ENCODE assay signal across 9 cellular contexts in the genomic region with DNA sequence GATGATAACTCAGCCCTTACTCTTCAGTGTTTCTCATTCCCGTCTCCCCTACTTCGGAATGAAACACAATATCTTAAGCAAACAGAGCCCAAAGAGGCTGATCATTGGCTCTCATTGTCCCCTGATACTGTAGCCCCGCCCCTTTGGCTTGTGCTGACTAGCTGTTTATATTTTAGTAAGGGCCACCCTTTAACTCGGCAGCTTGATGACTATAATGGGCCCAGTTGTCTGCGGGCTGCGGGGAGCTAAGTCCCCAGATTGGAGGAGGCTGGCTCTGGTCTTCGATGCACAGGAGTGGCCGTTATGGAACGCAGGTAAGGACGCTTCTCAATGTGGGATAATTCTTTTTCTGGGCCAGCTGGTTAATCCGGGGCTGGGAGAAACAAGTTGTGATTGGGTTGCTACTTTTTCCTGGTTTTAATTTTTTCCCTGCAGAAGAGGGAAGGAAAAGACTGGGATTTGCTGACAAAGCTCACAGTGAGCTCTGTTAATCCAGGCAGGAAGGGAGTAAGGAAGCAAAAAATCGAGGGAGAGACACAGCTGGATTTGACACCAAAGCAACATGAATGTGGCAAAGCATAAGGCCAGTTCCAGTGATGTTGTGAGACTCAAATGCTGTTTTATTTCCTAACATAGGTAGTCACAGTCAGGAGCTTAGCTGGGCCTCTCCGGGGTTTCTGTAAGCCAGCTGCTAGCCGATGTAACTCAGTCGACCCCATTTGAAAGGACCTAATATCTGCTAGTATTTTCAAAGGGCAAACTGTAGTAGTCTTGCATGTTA. TPM values are rescaled to one million over a fixed set of nuclear protein-coding genes. Genes with fewer than 3 reads are reported as not detected.
DNase-seq lines count a peak whose midpoint lies in the region; ATAC-seq, FAIRE-seq and TF ChIP-seq lines count a peak whose summit lies in the region.
"Had no signal": no experiment of that assay in that cellular context is flagged by ENCODE, and none has a peak within 500 bp of the region (broad histone marks: within the 10 kb centered on the region; RNA-seq: fewer than 3 reads in every experiment).

TRIM2 (plus strand) TSS at position 197 of the 781 bp plus-strand sequence; CDS start at position 285, 88 bp downstream.

- H3K9me3 ChIP-seq in keratinocyte (ENCODE audit: control insufficient read depth, low read depth, low read length) (no peaks in the 10 kb centered on the region), smooth muscle cell (replicated peaks; ENCODE audit: low read depth) (no peaks in the 10 kb centered on the region)

- no peaks in the 10 kb centered on the region for H3K9me1 ChIP-seq in keratinocyte (ENCODE audit: control insufficient read depth, extremely low read depth, insufficient read depth, low read length)

- no peaks in the 10 kb centered on the region for H3K4me1 ChIP-seq in keratinocyte (ENCODE audit: control insufficient read depth, extremely low read depth, insufficient read depth, low read length)
- peaks cover 29% of the 10 kb centered on the region for H3K4me1 ChIP-seq in smooth muscle cell (ENCODE audit: low read depth)

- ATAC-seq in activated CD4-positive, alpha-beta T cell treated with anti-CD3 and anti-CD28 coated beads for 36 hours, result no peak

- TF ChIP-seq CTCF in keratinocyte (optimal IDR thresholded peaks at IDR 0.05 in 1 of 3, IDR thresholded peaks at IDR 0.05 in 1 of 3, conservative IDR thresholded peaks at IDR 0.05 in 1 of 3; ENCODE audit: extremely low read depth in 1 of 3, insufficient read depth in 2 of 3, low read length in 3 of 3) (no peak), smooth muscle cell (IDR thresholded peaks at IDR 0.05; ENCODE audit: borderline replicate concordance, insufficient read depth, poor library complexity, severe bottlenecking) (no peak)

- H2AFZ ChIP-seq in keratinocyte (ENCODE audit: control insufficient read depth, low read length) (no peak within 1 kb of the TSS), smooth muscle cell (ENCODE audit: low read depth) (peak within 1 kb of the TSS; percentile 21)

- no peaks in the 10 kb centered on the region for H3K9me3 Mint-ChIP-seq in activated CD4-positive, alpha-beta T cell treated with anti-CD3 and anti-CD28 coated beads for 36 hours (ENCODE audit: low read depth)

- H3K36me3 ChIP-seq in keratinocyte (ENCODE audit: control insufficient read depth in 2 of 2, extremely low read depth in 1 of 2, insufficient read depth in 2 of 2, low read length in 2 of 2) (no peaks in the 10 kb centered on the region), smooth muscle cell (ENCODE audit: low read depth) (no peaks in the 10 kb centered on the region)

- H3K27me3 Mint-ChIP-seq in activated CD4-positive, alpha-beta T cell treated with anti-CD3 and anti-CD28 coated beads for 36 hours, result no peaks in the 10 kb centered on the region

- DNase-seq in activated CD4-positive, alpha-beta T cell treated with anti-CD3 and anti-CD28 coated beads for 36 hours, result peak; percentile 20
- DNase-seq in activated CD4-positive, alpha-beta T cell treated with anti-CD3 and anti-CD28 coated beads, Interleukin-2, amount 50 U/mL, for 4 hours, result no peak
- DNase-seq in NCI-H510A (lab: John Stamatoyannopoulos, UW) (peak; percentile 71), cerebellum (ENCODE audit: low spot score) (no peak), keratinocyte (ENCODE audit: low read depth, low spot score) (no peak), smooth muscle cell (lab: John Stamatoyannopoulos, UW; ENCODE audit: unreplicated experiment) (peak; percentile 21), SKM-1 (lab: John Stamatoyannopoulos, UW; ENCODE audit: unreplicated experiment) (no peak)
- DNase-seq in activated CD4-positive, alpha-beta T cell treated with anti-CD3 and anti-CD28 coated beads, Interleukin-2, amount 50 U/mL, for 1 hour, result no peak
- DNase-seq: DND-41 had no signal

- H3K4me2 ChIP-seq in keratinocyte (ENCODE audit: control insufficient read depth, extremely low read depth, insufficient read depth, low read depth, low read length) (no peak within 1 kb of the TSS), smooth muscle cell (peak within 1 kb of the TSS; percentile 79)

- H3K27me3 ChIP-seq in keratinocyte (ENCODE audit: control insufficient read depth, extremely low read depth, insufficient read depth, low read length) (no peaks in the 10 kb centered on the region), smooth muscle cell (ENCODE audit: low read depth) (no peaks in the 10 kb centered on the region)

- dilution Hi-C loops in keratinocyte (cut with MboI; ENCODE audit: extremely low pct_ligation_motif_present, low sequenced_read_pairs), result no loop called here

- WGBS in smooth muscle cell (ENCODE audit: low lambda C conversion rate), result 4% methylated on average over 15 of the region's 15 CpGs

- H3K4me1 Mint-ChIP-seq in activated CD4-positive, alpha-beta T cell treated with anti-CD3 and anti-CD28 coated beads for 36 hours, result peaks cover 33% of the 10 kb centered on the region

- intact Hi-C loops in activated CD4-positive, alpha-beta T cell treated with anti-CD3 and anti-CD28 coated beads for 36 hours (cut with DNase I, micrococcal nuclease), result loop anchor here (2.0 to 5.0 kb wide), 2 partner anchors 44 to 52 kb away; no protein-coding TSS in a partner anchor

- H3K4me3 Mint-ChIP-seq in activated CD4-positive, alpha-beta T cell treated with anti-CD3 and anti-CD28 coated beads for 36 hours, result peak within 1 kb of the TSS; percentile 32

- no peak within 1 kb of the TSS for H3K9ac ChIP-seq in keratinocyte (ENCODE audit: control insufficient read depth, extremely low read depth, insufficient read depth, low read length)
- H3K9ac ChIP-seq in smooth muscle cell (ENCODE audit: low read depth), result peak within 1 kb of the TSS; percentile 0

- H4K20me1 ChIP-seq in keratinocyte (ENCODE audit: control insufficient read depth, extremely low read depth, insufficient read depth, low read length) (no peaks in the 10 kb centered on the region), smooth muscle cell (ENCODE audit: low read depth) (no peaks in the 10 kb centered on the region)

- no peaks in the 10 kb centered on the region for H3K36me3 Mint-ChIP-seq in activated CD4-positive, alpha-beta T cell treated with anti-CD3 and anti-CD28 coated beads for 36 hours (ENCODE audit: low read depth)

- CTCF ChIA-PET in activated CD4-positive, alpha-beta T cell treated with anti-CD3 and anti-CD28 coated beads for 36 hours (lab: Charles Lee), result interaction anchor here (0.8 to 1.0 kb wide), 2 partner anchors 43 to 243 kb away, joined by 3 read pairs; no protein-coding TSS in a partner anchor

- FAIRE-seq in keratinocyte (lab: Jason Lieb, UNC), result no peak

- no peaks in the 10 kb centered on the region for H3K79me2 ChIP-seq in keratinocyte (ENCODE audit: control insufficient read depth, insufficient read depth, low read length)
- no peaks in the 10 kb centered on the region for H3K79me2 ChIP-seq in smooth muscle cell (ENCODE audit: low read depth)

- H3K4me3 ChIP-seq in keratinocyte (ENCODE audit: control insufficient read depth in 2 of 3, extremely low read depth in 1 of 3, insufficient read depth in 2 of 3, low read depth in 1 of 3, low read length in 3 of 3) (no peak within 1 kb of the TSS), smooth muscle cell (peak within 1 kb of the TSS; percentile 35)

- POLR2A ChIA-PET in activated CD4-positive, alpha-beta T cell treated with anti-CD3 and anti-CD28 coated beads for 36 hours (lab: Charles Lee), result no interaction called here

- H3K27ac ChIP-seq in keratinocyte (ENCODE audit: control insufficient read depth, insufficient read depth, low read length), result no peak within 1 kb of the TSS
- H3K27ac ChIP-seq in smooth muscle cell (ENCODE audit: low read depth), result peak within 1 kb of the TSS; percentile 36

- no peaks in the 10 kb centered on the region for H3F3A ChIP-seq in smooth muscle cell (ENCODE audit: low read depth)

- H3K27ac Mint-ChIP-seq in activated CD4-positive, alpha-beta T cell treated with anti-CD3 and anti-CD28 coated beads for 36 hours, result peak within 1 kb of the TSS; percentile 62

RNA-seq across cellular contexts. Expression of gene TRIM2, which starts in this region (rescaled TPM):
- total RNA-seq in activated CD4-positive, alpha-beta T cell treated with anti-CD3 and anti-CD28 coated beads for 36 hours, result 1 to 10 TPM; 1.0 to 1.6 TPM
- 440 TPM for total RNA-seq in cerebellum
- polyA plus RNA-seq in keratinocyte, result 9.0 to 12.2 TPM (median 10.6 TPM) in 3 replicates
- polyA plus RNA-seq in keratinocyte (2011; ENCODE audit: low read depth), result 1.9 TPM
- polyA plus RNA-seq in keratinocyte (2011; cell fraction: cytosol; rRNA removed), result 7.8 and 11.6 TPM in 2 replicates
- polyA plus RNA-seq in keratinocyte (2011; cell fraction: nucleus; rRNA removed), result 11.4 and 12.4 TPM in 2 replicates
- 5.1 and 7.5 TPM in 2 replicates for polyA plus RNA-seq in keratinocyte (2012; ENCODE audit: low replicate concordance)
- 29.5 to 42.4 TPM (median 38.2 TPM) in 3 replicates for polyA minus RNA-seq in keratinocyte
- 28.0 TPM for polyA minus RNA-seq in keratinocyte (2011; cell fraction: cytosol; rRNA and poly(A)+ RNA removed)
- polyA minus RNA-seq in keratinocyte (2011; cell fraction: nucleus; rRNA and poly(A)+ RNA removed), result 26.3 and 37.5 TPM in 2 replicates
- total RNA-seq in smooth muscle cell, result 29.4 and 33.4 TPM in 2 replicates
- polyA plus RNA-seq in smooth muscle cell, result 8.0 and 9.1 TPM in 2 replicates

Comparison
In these comparisons a context has a peak if more than half of its experiments do, and no peak if none do; other contexts are left out.
1. RNA of gene TRIM2 (total RNA-seq): 440 TPM in cerebellum (single experiment) and 29.4 to 33.4 TPM in smooth muscle cell; 1.0 to 1.6 TPM in activated CD4-positive, alpha-beta T cell treated with anti-CD3 and anti-CD28 coated beads for 36 hours; every median in the first group is over 10 times any median in the second.
2. RNA of gene TRIM2 (total RNA-seq): 440 TPM in cerebellum (single experiment); 29.4 to 33.4 TPM in smooth muscle cell; every median in the first group is over 10 times any median in the second.
3. DNase-seq: peak in activated CD4-positive, alpha-beta T cell treated with anti-CD3 and anti-CD28 coated beads for 36 hours (single experiment), NCI-H510A (single experiment) and smooth muscle cell (single experiment); none in activated CD4-positive, alpha-beta T cell treated with anti-CD3 and anti-CD28 coated beads, Interleukin-2, amount 50 U/mL, for 4 hours (0 of 2), cerebellum (single experiment), keratinocyte (single experiment), activated CD4-positive, alpha-beta T cell treated with anti-CD3 and anti-CD28 coated beads, Interleukin-2, amount 50 U/mL, for 1 hour (single experiment) and SKM-1 (single experiment).